ENCODE assay signal across 8 cellular contexts in the genomic region with DNA sequence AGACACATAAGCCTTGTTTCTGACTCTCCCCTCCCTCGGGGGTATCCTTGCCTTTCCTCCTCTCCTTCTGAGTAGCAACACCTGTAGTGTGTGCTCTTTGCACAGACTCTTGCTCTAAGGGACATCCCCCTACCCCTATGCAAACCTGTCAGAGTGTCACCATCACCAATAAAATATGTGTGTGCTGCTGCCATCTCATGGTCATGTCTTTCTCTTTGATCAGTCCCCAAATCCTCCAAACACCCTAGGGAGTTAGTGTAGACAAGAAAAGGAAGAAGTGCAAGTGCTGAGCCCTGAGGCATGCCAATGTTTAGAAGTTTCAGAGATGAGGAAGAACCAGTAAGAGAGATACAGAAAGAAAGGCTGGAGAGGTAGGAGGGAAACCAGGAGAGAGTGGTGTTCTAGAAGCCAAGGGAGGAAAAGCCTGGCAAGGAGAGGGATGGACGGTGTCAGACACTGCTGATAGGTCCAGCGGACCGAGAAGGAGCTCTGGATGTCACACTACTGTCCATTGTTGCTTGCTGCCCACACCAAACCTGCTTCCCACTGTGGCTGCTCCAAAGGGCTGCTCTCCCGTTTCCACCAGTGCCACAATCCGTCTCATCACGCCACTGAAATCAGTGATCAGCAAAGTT.
DNase-seq lines count a peak whose midpoint lies in the region; ATAC-seq lines count a peak whose summit lies in the region.

No MANE protein-coding gene starts in this region.

- DNase-seq in NCI-H748 (lab: John Stamatoyannopoulos, UW; ENCODE audit: unreplicated experiment) (peak; percentile 53), NCI-H748 treated with DMSO at 0.1 percent for 48 hours (lab: John Stamatoyannopoulos, UW) (no peak), SHP77 (lab: John Stamatoyannopoulos, UW) (peak; percentile 48 to 49), kidney tubule cell (ENCODE audit: low spot score) (peak; percentile 31)
- DNase-seq in activated naive CD4-positive, alpha-beta T cell treated with anti-CD3 and anti-CD28 coated beads, Interleukin-2, amount 50 U/mL, for 16 hours, result no peak
- no peak for DNase-seq in central memory CD4-positive, alpha-beta T cell

- ATAC-seq in HG03432 (IDR thresholded peaks at IDR 0.05; ENCODE audit: unreplicated experiment), result peak; percentile 72
- ATAC-seq in HG03095 (IDR thresholded peaks at IDR 0.05; ENCODE audit: unreplicated experiment), result no peak

Comparison
In these comparisons a context has a peak if more than half of its experiments do, and no peak if none do; other contexts are left out.
1. DNase-seq: peak in NCI-H748 (single experiment), SHP77 (2 of 2) and kidney tubule cell (single experiment); none in NCI-H748 treated with DMSO at 0.1 percent for 48 hours (single experiment), activated naive CD4-positive, alpha-beta T cell treated with anti-CD3 and anti-CD28 coated beads, Interleukin-2, amount 50 U/mL, for 16 hours (single experiment) and central memory CD4-positive, alpha-beta T cell (single experiment).